ENCODE assay signal across 1 cellular context in the genomic region with DNA sequence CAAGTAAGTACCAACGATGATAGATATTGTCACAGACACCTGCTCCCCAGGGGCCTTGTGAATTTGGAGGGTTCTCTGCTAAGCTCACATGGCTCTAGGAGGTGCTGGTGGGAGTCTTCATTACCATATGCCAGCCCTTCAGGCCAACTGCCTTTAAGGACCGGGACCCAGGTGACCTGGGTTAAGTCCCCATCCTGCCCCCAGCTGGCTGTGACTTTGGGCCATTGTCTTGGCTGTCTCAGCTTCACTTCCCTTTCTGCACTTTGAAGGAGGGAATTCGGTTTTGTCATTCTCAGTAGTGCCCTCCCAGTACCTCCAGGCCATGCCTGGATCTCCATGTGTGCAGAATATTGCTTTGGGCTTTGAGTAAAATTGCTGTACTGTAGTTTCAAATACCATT.
TF ChIP-seq lines count a peak whose summit lies in the region.

No MANE protein-coding gene starts in this region.

TF ChIP-seq in GM12878, 131 proteins besides CTCF, POLR2A, EP300 and RAD21 (continued from another document):
- TF ChIP-seq, protein P1, sequence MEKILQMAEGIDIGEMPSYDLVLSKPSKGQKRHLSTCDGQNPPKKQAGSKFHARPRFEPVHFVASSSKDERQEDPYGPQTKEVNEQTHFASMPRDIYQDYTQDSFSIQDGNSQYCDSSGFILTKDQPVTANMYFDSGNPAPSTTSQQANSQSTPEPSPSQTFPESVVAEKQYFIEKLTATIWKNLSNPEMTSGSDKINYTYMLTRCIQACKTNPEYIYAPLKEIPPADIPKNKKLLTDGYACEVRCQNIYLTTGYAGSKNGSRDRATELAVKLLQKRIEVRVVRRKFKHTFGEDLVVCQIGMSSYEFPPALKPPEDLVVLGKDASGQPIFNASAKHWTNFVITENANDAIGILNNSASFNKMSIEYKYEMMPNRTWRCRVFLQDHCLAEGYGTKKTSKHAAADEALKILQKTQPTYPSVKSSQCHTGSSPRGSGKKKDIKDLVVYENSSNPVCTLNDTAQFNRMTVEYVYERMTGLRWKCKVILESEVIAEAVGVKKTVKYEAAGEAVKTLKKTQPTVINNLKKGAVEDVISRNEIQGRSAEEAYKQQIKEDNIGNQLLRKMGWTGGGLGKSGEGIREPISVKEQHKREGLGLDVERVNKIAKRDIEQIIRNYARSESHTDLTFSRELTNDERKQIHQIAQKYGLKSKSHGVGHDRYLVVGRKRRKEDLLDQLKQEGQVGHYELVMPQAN (conservative IDR thresholded peaks at IDR 0.05): no peak
- no peak for TF ChIP-seq ZNF24 (IDR thresholded peaks at IDR 0.05)
- TF ChIP-seq MEF2A (IDR thresholded peaks at IDR 0.05; ENCODE audit: insufficient read depth, low read depth, low read length): no peak
- no peak for TF ChIP-seq ZNF622 (IDR thresholded peaks at IDR 0.05)
- no peak for TF ChIP-seq CBX5 (IDR thresholded peaks at IDR 0.05; ENCODE audit: low read depth)
TF ChIP-seq in GM12878: peak in this region for 10.
